ENCODE assay signal across 8 cellular contexts in genomic region chr1:41917835-41918449, GRCh38. TPM values are rescaled to one million over a fixed set of nuclear protein-coding genes. Genes with fewer than 3 reads are reported as not detected.
DNase-seq lines count a peak whose midpoint lies in the region; ATAC-seq lines count a peak whose summit lies in the region.

No MANE protein-coding gene starts in this region.

- peaks cover 15% of the 10 kb centered on the region for H3K36me3 Mint-ChIP-seq in effector memory CD8-positive, alpha-beta T cell (ENCODE audit: insufficient read depth)

- DNase-seq in DMS 273 treated with DMSO at 0.1 percent for 48 hours (lab: John Stamatoyannopoulos, UW), result peak; percentile 28
- DNase-seq in NCI-H1092 (lab: John Stamatoyannopoulos, UW), result peak; percentile 36
- peak; percentile 51 to 52 for DNase-seq in activated CD4-positive, alpha-beta T cell treated with anti-CD3 and anti-CD28 coated beads, Interleukin-2, amount 50 U/mL, for 48 hours
- peak in 2 of 3 experiments; percentile 22 to 24 for DNase-seq in effector memory CD8-positive, alpha-beta T cell
- no peak for DNase-seq in KG1 (lab: John Stamatoyannopoulos, UW)

- H3K4me3 ChIP-seq in mesodermal cell (ENCODE audit: extremely low read depth, insufficient read depth, low read length, poor library complexity, severe bottlenecking), result peak overlapping the region; percentile 51
- peak overlapping the region; percentile 70 to 89 (median 76) for H3K4me3 ChIP-seq in subcutaneous abdominal adipose tissue (ENCODE audit: low read depth in 1 of 5, low read length in 5 of 5)

- 0% methylated on average over 40 to 52 of the region's 53 CpGs for WGBS in mesodermal cell (ENCODE audit: insufficient coverage in 2 of 2), 2 experiments

- peak overlapping the region; percentile 76 to 82 for H3K4me3 Mint-ChIP-seq in effector memory CD8-positive, alpha-beta T cell

- H3K27me3 ChIP-seq in subcutaneous abdominal adipose tissue (ENCODE audit: control insufficient read depth in 5 of 5, insufficient read depth in 4 of 5, low read length in 5 of 5), result no peaks in the 10 kb centered on the region

- H3K36me3 ChIP-seq in mesodermal cell (ENCODE audit: control insufficient read depth, insufficient read depth, low read length), result no peaks in the 10 kb centered on the region
- H3K36me3 ChIP-seq in subcutaneous abdominal adipose tissue (ENCODE audit: control insufficient read depth in 5 of 5, insufficient read depth in 5 of 5, low read length in 5 of 5), result no peaks in the 10 kb centered on the region

- no peaks in the 10 kb centered on the region for H3K27me3 Mint-ChIP-seq in effector memory CD8-positive, alpha-beta T cell

- no peaks in the 10 kb centered on the region for H3K9me3 Mint-ChIP-seq in effector memory CD8-positive, alpha-beta T cell

- H3K27ac ChIP-seq in mesodermal cell (ENCODE audit: low read depth, low read length, severe bottlenecking), result no peak overlapping the region
- H3K27ac ChIP-seq in subcutaneous abdominal adipose tissue (ENCODE audit: low read depth, low read length), result peak overlapping the region; percentile 9

- H3K4me1 ChIP-seq in mesodermal cell (ENCODE audit: control insufficient read depth, insufficient read depth, low read length, poor library complexity, severe bottlenecking) (peaks cover 16% of the 10 kb centered on the region), subcutaneous abdominal adipose tissue (ENCODE audit: control insufficient read depth in 5 of 5, insufficient read depth in 5 of 5, low read length in 5 of 5) (peaks cover 3 to 51% (median 48%) of the 10 kb centered on the region in 5 donors)

- H3K9me3 ChIP-seq in mesodermal cell (ENCODE audit: control insufficient read depth, low read length) (no peaks in the 10 kb centered on the region), subcutaneous abdominal adipose tissue (ENCODE audit: control insufficient read depth in 5 of 5, low read length in 5 of 5) (no peaks in the 10 kb centered on the region)

- peaks cover 57 to 77% of the 10 kb centered on the region in 2 donors for H3K4me1 Mint-ChIP-seq in effector memory CD8-positive, alpha-beta T cell (ENCODE audit: low read depth in 2 of 2)

- peak overlapping the region; percentile 30 to 69 (median 66) for H3K9ac ChIP-seq in subcutaneous abdominal adipose tissue (ENCODE audit: low read length in 5 of 5)

- ATAC-seq in effector memory CD8-positive, alpha-beta T cell (replicated peaks), result peak; percentile 13
- no peak for ATAC-seq in HG03139 (IDR thresholded peaks at IDR 0.05; ENCODE audit: unreplicated experiment)

- H3K27ac Mint-ChIP-seq in effector memory CD8-positive, alpha-beta T cell, result peak overlapping the region; percentile 92 to 94

RNA-seq across cellular contexts. Expression of gene HIVEP3, which starts 0.8 kb away (rescaled TPM):
- 2.7 TPM for polyA plus RNA-seq in mesodermal cell (2013, experiment 1 of 2)
- 1.1 TPM for polyA plus RNA-seq in mesodermal cell (2013, experiment 2 of 2)
